ENCODE assay signal across 9 cellular contexts in the genomic region with DNA sequence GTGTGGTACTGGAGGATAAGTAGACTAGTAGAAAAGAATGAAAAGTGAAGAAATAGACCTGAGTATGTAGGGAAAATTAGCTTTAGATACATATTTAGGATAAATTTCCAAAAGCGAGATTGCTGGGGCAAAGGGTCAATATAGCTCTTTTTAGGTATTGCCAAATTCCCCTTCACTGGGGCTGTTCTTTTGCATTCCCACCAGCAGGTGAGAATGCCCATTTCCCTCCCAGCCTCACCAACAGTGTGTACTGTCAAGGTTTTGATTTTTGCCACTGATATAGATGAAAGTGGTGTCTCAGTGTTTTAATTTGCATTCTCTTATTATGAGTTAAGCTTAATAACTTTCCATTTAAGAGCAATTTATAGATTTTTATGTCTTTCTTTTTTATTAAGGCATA. TPM values are rescaled to one million over a fixed set of nuclear protein-coding genes. Genes with fewer than 3 reads are reported as not detected.
DNase-seq lines count a peak whose midpoint lies in the region; ATAC-seq and TF ChIP-seq lines count a peak whose summit lies in the region.
"Had no signal": no experiment of that assay in that cellular context is flagged by ENCODE, and none has a peak within 500 bp of the region (broad histone marks: within the 10 kb centered on the region; RNA-seq: fewer than 3 reads in every experiment).

No MANE protein-coding gene starts in this region.

- TF ChIP-seq CTCF in GM12872 (IDR thresholded peaks at IDR 0.05; ENCODE audit: insufficient read depth, low read depth, low read length) (peak; percentile 34; the same call in 1 of the 3 replicates), PC-9 (conservative IDR thresholded peaks at IDR 0.05) (peak; percentile 30; the same call in 1 of the 2 replicates), esophagus muscularis mucosa (IDR thresholded peaks at IDR 0.05) (peak in 2 of 3 experiments; percentile 21 to 42), osteocyte (IDR thresholded peaks at IDR 0.05) (peak; percentile 28), upper lobe of left lung (IDR thresholded peaks at IDR 0.05) (no peak), gastrocnemius medialis (IDR thresholded peaks at IDR 0.05 in 4 of 5, conservative IDR thresholded peaks at IDR 0.05 in 1 of 5) (no peak)

- H4K20me1 ChIP-seq in PC-9 (ENCODE audit: insufficient read depth): no peaks in the 10 kb centered on the region

- H3K27ac Mint-ChIP-seq in osteocyte (ENCODE audit: unreplicated experiment): no peak overlapping the region

- WGBS in esophagus muscularis mucosa: 98% methylated on average over 1 of the region's 1 CpG
- WGBS in upper lobe of left lung, 2 donors: 89 to 90% methylated on average over 1 of the region's 1 CpG

- no peak for TF ChIP-seq POLR2A in esophagus muscularis mucosa (IDR thresholded peaks at IDR 0.05; ENCODE audit: low read depth)
- no peak for TF ChIP-seq POLR2A in upper lobe of left lung (IDR thresholded peaks at IDR 0.05)
- TF ChIP-seq POLR2A in gastrocnemius medialis (IDR thresholded peaks at IDR 0.05): no peak

- H3K4me1 ChIP-seq in PC-9 (replicated peaks; ENCODE audit: insufficient read depth) (no peaks in the 10 kb centered on the region), esophagus muscularis mucosa (no peaks in the 10 kb centered on the region), upper lobe of left lung (no peaks in the 10 kb centered on the region), gastrocnemius medialis (no peaks in the 10 kb centered on the region)

- no peak for TF ChIP-seq EP300 in esophagus muscularis mucosa (IDR thresholded peaks at IDR 0.05)
- no peak for TF ChIP-seq EP300 in upper lobe of left lung (IDR thresholded peaks at IDR 0.05)

- H3K27ac ChIP-seq in PC-9 (no peak overlapping the region), esophagus muscularis mucosa (replicated peaks in 1 of 4) (no peak overlapping the region), upper lobe of left lung (no peak overlapping the region), gastrocnemius medialis (no peak overlapping the region)

- BruUV-seq in PC-9 (replicated peaks; lab: Mats Ljungman, UMichigan): no TSS peak

- no peaks in the 10 kb centered on the region for H3K9me3 Mint-ChIP-seq in osteocyte (ENCODE audit: unreplicated experiment)

- H3K27me3 Mint-ChIP-seq in osteocyte (ENCODE audit: unreplicated experiment): no peaks in the 10 kb centered on the region

- no peaks in the 10 kb centered on the region for H3K9me2 ChIP-seq in PC-9 (ENCODE audit: insufficient read depth)

- CTCF ChIA-PET in PC-9 (lab: Charles Lee): interaction anchor here (0.6 kb wide), 1 partner anchor 132 kb away, joined by 4 read pairs; no protein-coding TSS in a partner anchor

- no peaks in the 10 kb centered on the region for H3F3A ChIP-seq in PC-9 (ENCODE audit: insufficient read depth, low read depth)

- no peak overlapping the region for H3K4me3 Mint-ChIP-seq in osteocyte (ENCODE audit: unreplicated experiment)

- no peak for ATAC-seq in upper lobe of left lung (ENCODE audit: low FRiP score in 2 of 2)
- ATAC-seq in gastrocnemius medialis: no peak
- ATAC-seq: right cardiac atrium had no signal

- DNase-seq in PC-9: no peak
- DNase-seq in esophagus muscularis mucosa (ENCODE audit: extremely low spot score): no peak
- no peak for DNase-seq in osteocyte (ENCODE audit: extremely low spot score, unreplicated experiment)
- DNase-seq in cardiac septum (ENCODE audit: low spot score): no peak
- DNase-seq in upper lobe of left lung: no peak
- DNase-seq in gastrocnemius medialis: no peak
- DNase-seq in hippocampal formation (lab: John Stamatoyannopoulos, UW): no peak
- DNase-seq: right cardiac atrium had no signal

- intact Hi-C loops in PC-9 (cut with micrococcal nuclease; ENCODE audit: unreplicated experiment): no loop called here
- intact Hi-C loops in esophagus muscularis mucosa (cut with DNase I): no loop called here
- intact Hi-C loops in cardiac septum (cut with DNase I): no loop called here
- intact Hi-C loops in gastrocnemius medialis (cut with DNase I; ENCODE audit: low total_unique reads): no loop called here

- H2AFZ ChIP-seq in PC-9: no peak overlapping the region

- POLR2A ChIA-PET in PC-9 (lab: Charles Lee; ENCODE audit: unreplicated experiment): no interaction called here

- H3K4me3 ChIP-seq in PC-9 (no peak overlapping the region), esophagus muscularis mucosa (no peak overlapping the region), upper lobe of left lung (no peak overlapping the region), gastrocnemius medialis (no peak overlapping the region)

- no peaks in the 10 kb centered on the region for H3K27me3 ChIP-seq in PC-9 (ENCODE audit: insufficient read depth, low read depth)
- no peaks in the 10 kb centered on the region for H3K27me3 ChIP-seq in esophagus muscularis mucosa
- no peaks in the 10 kb centered on the region for H3K27me3 ChIP-seq in upper lobe of left lung
- no peaks in the 10 kb centered on the region for H3K27me3 ChIP-seq in gastrocnemius medialis

- in situ Hi-C loops in gastrocnemius medialis (cut with MboI; ENCODE audit: low sequenced_read_pairs in 4 of 4): no loop called here

- H3K36me3 ChIP-seq in PC-9 (ENCODE audit: low read depth) (no peaks in the 10 kb centered on the region), esophagus muscularis mucosa (no peaks in the 10 kb centered on the region), upper lobe of left lung (no peaks in the 10 kb centered on the region), gastrocnemius medialis (no peaks in the 10 kb centered on the region)

- H3K4me1 Mint-ChIP-seq in osteocyte (ENCODE audit: unreplicated experiment): peaks cover 2% of the 10 kb centered on the region

- H3K79me2 ChIP-seq in PC-9 (ENCODE audit: low read depth): no peaks in the 10 kb centered on the region

- H3K9me3 ChIP-seq in PC-9 (ENCODE audit: insufficient read depth, low read depth) (no peaks in the 10 kb centered on the region), esophagus muscularis mucosa (no peaks in the 10 kb centered on the region), upper lobe of left lung (no peaks in the 10 kb centered on the region), gastrocnemius medialis (no peaks in the 10 kb centered on the region)

- no peak overlapping the region for H3K4me2 ChIP-seq in PC-9

- H3K36me3 Mint-ChIP-seq in osteocyte (ENCODE audit: unreplicated experiment): no peaks in the 10 kb centered on the region

RNA-seq across cellular contexts. Expression of a gene that starts 35.7 kb away (rescaled TPM):
- total RNA-seq in PC-9 (2021): 45.5 and 51.2 TPM in 2 replicates
- 100 to 1,000 TPM in 1 of 4 donors, 10 to 100 TPM in 2, 1 to 10 TPM in 1; 8.3 to 170 (median 19.4) TPM for total RNA-seq in esophagus muscularis mucosa
- 34.1 TPM in 2 replicates for total RNA-seq in osteocyte
- 71.5 TPM for total RNA-seq in cardiac septum
- total RNA-seq in upper lobe of left lung: 100 to 1,000 TPM in 1 of 6 donors, 10 to 100 TPM in 5; 58.7 to 129 (median 78.6) TPM
- 10 to 100 TPM; 19.2 to 96.7 (median 45.3) TPM for total RNA-seq in gastrocnemius medialis

Comparison
In these comparisons a context has a peak if more than half of its experiments do, and no peak if none do; other contexts are left out.
1. CTCF ChIP-seq: peak in GM12872 (single experiment), PC-9 (single experiment), esophagus muscularis mucosa (2 of 3) and osteocyte (single experiment); none in upper lobe of left lung (0 of 6) and gastrocnemius medialis (0 of 5).